In genomic region chr2:60565472-60565871, GRCh38 we compare ENCODE assay signal across 1 cellular context.
TF ChIP-seq lines count a peak whose summit lies in the region.

No MANE protein-coding gene starts in this region.

TF ChIP-seq in K562, 482 proteins besides CTCF, POLR2A, EP300 and RAD21 (continued from another document):
- TF ChIP-seq MBD1 (CRISPR knock-in tag; IDR thresholded peaks at IDR 0.05): no peak
- no peak for TF ChIP-seq ZZZ3 (IDR thresholded peaks at IDR 0.05)
- TF ChIP-seq SNIP1 (IDR thresholded peaks at IDR 0.05; ENCODE audit: low read depth): no peak
- no peak for TF ChIP-seq HNRNPH1 (optimal IDR thresholded peaks at IDR 0.05; ENCODE audit: low read depth, low read length)
- no peak for TF ChIP-seq ZNF561 (CRISPR knock-in tag; conservative IDR thresholded peaks at IDR 0.05)
- no peak for TF ChIP-seq ZNF184 (CRISPR knock-in tag; IDR thresholded peaks at IDR 0.05)
- TF ChIP-seq EP400 (IDR thresholded peaks at IDR 0.05): no peak
- TF ChIP-seq ARID1B (IDR thresholded peaks at IDR 0.05): no peak
- no peak for TF ChIP-seq HNRNPK (IDR thresholded peaks at IDR 0.05; ENCODE audit: low read depth, low read length, poor library complexity, severe bottlenecking)
- TF ChIP-seq ZFP91 (CRISPR knock-in tag; IDR thresholded peaks at IDR 0.05): no peak
- no peak for TF ChIP-seq RAD51 (IDR thresholded peaks at IDR 0.05; ENCODE audit: borderline replicate concordance, low read depth)
- no peak for TF ChIP-seq NFYB (IDR thresholded peaks at IDR 0.05; ENCODE audit: extremely low read depth, insufficient read length)
- TF ChIP-seq USF2 (CRISPR knock-in tag; IDR thresholded peaks at IDR 0.05): no peak
- TF ChIP-seq THRAP3 (IDR thresholded peaks at IDR 0.05; ENCODE audit: borderline replicate concordance): no peak
- TF ChIP-seq TEAD1 (CRISPR knock-in tag; IDR thresholded peaks at IDR 0.05): no peak
